Comparison of ENCODE assay signal across 8 cellular contexts in the genomic region with DNA sequence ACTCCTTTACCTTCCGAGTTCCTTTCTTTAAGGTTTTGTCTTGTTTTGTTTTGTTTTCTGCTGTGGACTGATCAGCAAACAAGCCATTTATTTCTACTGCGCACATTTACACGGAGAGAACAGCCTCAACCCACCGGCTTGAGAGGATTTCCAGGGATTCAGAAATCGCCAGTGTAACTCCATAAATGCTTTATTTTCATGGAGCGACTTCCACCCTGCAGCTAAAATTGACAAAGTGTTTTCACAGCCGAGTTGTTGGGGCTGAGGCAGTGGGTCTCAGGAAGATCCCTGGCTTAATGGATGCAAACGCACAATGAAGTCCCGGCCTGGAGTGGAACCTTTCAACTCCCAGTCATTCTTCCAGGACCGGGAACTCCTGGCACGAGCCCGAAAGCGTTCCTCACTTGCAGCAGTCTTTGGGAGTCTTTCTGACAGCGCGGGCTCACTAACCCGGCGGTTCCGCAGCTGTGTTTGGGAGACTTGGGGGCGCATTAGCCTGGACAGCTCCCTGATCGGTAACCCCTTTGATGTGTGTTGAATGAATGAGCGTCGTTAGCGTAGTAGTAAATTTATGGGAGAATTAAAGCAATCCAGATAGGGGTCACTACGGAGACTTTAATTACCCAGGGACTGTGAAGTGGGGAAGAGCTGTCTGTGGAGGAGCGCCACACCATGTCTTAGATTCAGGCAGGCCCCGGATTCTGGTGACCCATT. TPM values are rescaled to one million over a fixed set of nuclear protein-coding genes. Genes with fewer than 3 reads are reported as not detected.
DNase-seq lines count a peak whose midpoint lies in the region; ATAC-seq and TF ChIP-seq lines count a peak whose summit lies in the region.

No MANE protein-coding gene starts in this region.

- no peak overlapping the region for H2AFZ ChIP-seq in OCI-LY7 (ENCODE audit: low read length)

- no peaks in the 10 kb centered on the region for H3K9me3 ChIP-seq in CD4-positive, alpha-beta memory T cell (ENCODE audit: control insufficient read depth in 1 of 2, low read length in 2 of 2)
- peaks cover 2% of the 10 kb centered on the region for H3K9me3 ChIP-seq in iPS-18c (ENCODE audit: control insufficient read depth, insufficient read depth, low read length)
- no peaks in the 10 kb centered on the region for H3K9me3 ChIP-seq in skeletal muscle satellite cell (replicated peaks; ENCODE audit: low read length)
- peaks cover 4% of the 10 kb centered on the region for H3K9me3 ChIP-seq in OCI-LY7 (ENCODE audit: low read length)

- H3K27me3 Mint-ChIP-seq in CD4-positive, alpha-beta memory T cell: peaks cover 42 to 44% of the 10 kb centered on the region in 2 donors
- H3K27me3 Mint-ChIP-seq in HFFc6 (ENCODE audit: insufficient read depth): peaks cover 20% of the 10 kb centered on the region
- H3K27me3 Mint-ChIP-seq in activated naive CD8-positive, alpha-beta T cell treated with anti-CD3 and anti-CD28 coated beads for 36 hours: peaks cover 80% of the 10 kb centered on the region

- H3K4me2 ChIP-seq in skeletal muscle satellite cell (ENCODE audit: low read length): peak overlapping the region; percentile 73
- H3K4me2 ChIP-seq in OCI-LY7 (ENCODE audit: low read length): no peak overlapping the region

- H3K36me3 ChIP-seq in CD4-positive, alpha-beta memory T cell (ENCODE audit: insufficient read depth, low read length): no peaks in the 10 kb centered on the region
- H3K36me3 ChIP-seq in skeletal muscle satellite cell (ENCODE audit: insufficient read depth, low read length): no peaks in the 10 kb centered on the region
- no peaks in the 10 kb centered on the region for H3K36me3 ChIP-seq in OCI-LY7 (ENCODE audit: insufficient read depth, low read length)

- H3K9ac ChIP-seq in skeletal muscle satellite cell (ENCODE audit: low read depth, low read length): no peak overlapping the region

- H3K27ac ChIP-seq in CD4-positive, alpha-beta memory T cell (ENCODE audit: low read depth, low read length): no peak overlapping the region
- no peak overlapping the region for H3K27ac ChIP-seq in OCI-LY7 (ENCODE audit: low read depth, low read length, poor library complexity, severe bottlenecking)

- no peaks in the 10 kb centered on the region for H3K79me2 ChIP-seq in OCI-LY7 (ENCODE audit: insufficient read depth, low read depth, low read length)

- no peaks in the 10 kb centered on the region for H4K20me1 ChIP-seq in OCI-LY7 (ENCODE audit: insufficient read depth, low read length)

- H3K4me1 Mint-ChIP-seq in CD4-positive, alpha-beta memory T cell: peaks cover 7 to 23% (median 15%) of the 10 kb centered on the region in 4 donors
- peaks cover 7% of the 10 kb centered on the region for H3K4me1 Mint-ChIP-seq in HFFc6 (ENCODE audit: low read depth)
- peaks cover 17% of the 10 kb centered on the region for H3K4me1 Mint-ChIP-seq in activated naive CD8-positive, alpha-beta T cell treated with anti-CD3 and anti-CD28 coated beads for 36 hours

- no peak for ATAC-seq in HG03097 (IDR thresholded peaks at IDR 0.05; ENCODE audit: low FRiP score, unreplicated experiment)

- no peaks in the 10 kb centered on the region for H3K4me1 ChIP-seq in CD4-positive, alpha-beta memory T cell (ENCODE audit: insufficient read depth, low read length)
- peaks cover 18% of the 10 kb centered on the region for H3K4me1 ChIP-seq in skeletal muscle satellite cell (ENCODE audit: control insufficient read depth, insufficient read depth, low read length)
- no peaks in the 10 kb centered on the region for H3K4me1 ChIP-seq in OCI-LY7 (ENCODE audit: insufficient read depth, low read length, poor library complexity, severe bottlenecking)

- no peak overlapping the region for H3K4me3 ChIP-seq in CD4-positive, alpha-beta memory T cell (ENCODE audit: low read length in 2 of 2)
- H3K4me3 ChIP-seq in iPS-18c (ENCODE audit: insufficient read depth, low read depth, low read length) (peak overlapping the region; percentile 49), skeletal muscle satellite cell (ENCODE audit: low read length) (peak overlapping the region; percentile 62), OCI-LY7 (ENCODE audit: low read depth, low read length, poor library complexity, severe bottlenecking) (no peak overlapping the region)

- no TSS peak for BruUV-seq in OCI-LY7 (replicated peaks; lab: Mats Ljungman, UMichigan)

- intact Hi-C loops in CD4-positive, alpha-beta memory T cell (cut with micrococcal nuclease): no loop called here
- intact Hi-C loops in OCI-LY7 (cut with micrococcal nuclease; ENCODE audit: unreplicated experiment): no loop called here

- H3K9me2 ChIP-seq in OCI-LY7 (ENCODE audit: insufficient read depth, low read length): no peaks in the 10 kb centered on the region

- TF ChIP-seq CTCF in HFFc6 (IDR thresholded peaks at IDR 0.05) (no peak), OCI-LY7 (conservative IDR thresholded peaks at IDR 0.05; ENCODE audit: low read length) (no peak)

- peak overlapping the region; percentile 29 to 62 (median 52) for H3K4me3 Mint-ChIP-seq in CD4-positive, alpha-beta memory T cell
- H3K4me3 Mint-ChIP-seq in HFFc6: peak overlapping the region; percentile 64
- peak overlapping the region; percentile 44 for H3K4me3 Mint-ChIP-seq in activated naive CD8-positive, alpha-beta T cell treated with anti-CD3 and anti-CD28 coated beads for 36 hours

- peaks cover 9% of the 10 kb centered on the region for H3K27me3 ChIP-seq in CD4-positive, alpha-beta memory T cell (ENCODE audit: insufficient read depth, low read length)
- H3K27me3 ChIP-seq in skeletal muscle satellite cell (ENCODE audit: control insufficient read depth, insufficient read depth, low read length): peaks cover 47% of the 10 kb centered on the region

- H3K27ac Mint-ChIP-seq in CD4-positive, alpha-beta memory T cell: no peak overlapping the region
- H3K27ac Mint-ChIP-seq in HFFc6: no peak overlapping the region
- H3K27ac Mint-ChIP-seq in activated naive CD8-positive, alpha-beta T cell treated with anti-CD3 and anti-CD28 coated beads for 36 hours: no peak overlapping the region

- POLR2A ChIA-PET in CD4-positive, alpha-beta memory T cell (lab: Charles Lee; ENCODE audit: partially characterized antibody): no interaction called here
- POLR2A ChIA-PET in OCI-LY7 (lab: Charles Lee): no interaction called here

- CTCF ChIA-PET in CD4-positive, alpha-beta memory T cell (lab: Charles Lee; ENCODE audit: partially characterized antibody): no interaction called here
- CTCF ChIA-PET in OCI-LY7 (lab: Charles Lee; ENCODE audit: unreplicated experiment): no interaction called here

- H3K36me3 Mint-ChIP-seq in CD4-positive, alpha-beta memory T cell: peaks cover 0 to 4% of the 10 kb centered on the region in 2 donors
- H3K36me3 Mint-ChIP-seq in HFFc6 (ENCODE audit: low read depth): no peaks in the 10 kb centered on the region
- H3K36me3 Mint-ChIP-seq in activated naive CD8-positive, alpha-beta T cell treated with anti-CD3 and anti-CD28 coated beads for 36 hours: peaks cover 2% of the 10 kb centered on the region

- no peak for DNase-seq in CD4-positive, alpha-beta memory T cell
- DNase-seq in HFFc6 (no peak), AML-193 (lab: John Stamatoyannopoulos, UW) (no peak), OCI-LY7 (ENCODE audit: low spot score) (no peak)
- DNase-seq in activated naive CD8-positive, alpha-beta T cell treated with anti-CD3 and anti-CD28 coated beads for 36 hours: no peak

- peaks cover 0 to 14% (median 5%) of the 10 kb centered on the region in 8 donors for H3K9me3 Mint-ChIP-seq in CD4-positive, alpha-beta memory T cell
- no peaks in the 10 kb centered on the region for H3K9me3 Mint-ChIP-seq in HFFc6
- peaks cover 3% of the 10 kb centered on the region for H3K9me3 Mint-ChIP-seq in activated naive CD8-positive, alpha-beta T cell treated with anti-CD3 and anti-CD28 coated beads for 36 hours

RNA-seq across cellular contexts. Expression of a gene that starts 0.8 kb away (rescaled TPM):
- total RNA-seq in CD4-positive, alpha-beta memory T cell: not detected
- not detected for polyA plus RNA-seq in CD4-positive, alpha-beta memory T cell
- under 1 TPM in 5 of 6 experiments, not detected in 1; 0.07 to 0.28 (median 0.13) TPM for total RNA-seq in HFFc6 (2021; fragmentation: NEBNext Ultra II Directional; extraction: Animal tissue kit (Norgen Biotek cat#: 25700))
- total RNA-seq in activated naive CD8-positive, alpha-beta T cell treated with anti-CD3 and anti-CD28 coated beads for 36 hours: not detected
- total RNA-seq in skeletal muscle satellite cell (2012; rRNA removed): under 0.01 and 0.25 TPM in 2 replicates
- total RNA-seq in OCI-LY7 (2014; rRNA removed; shearing (Covaris generic)): not detected in 2 replicates
- not detected in 2 replicates for total RNA-seq in OCI-LY7 (2022)

Comparison
In these comparisons a context has a peak if more than half of its experiments do, and no peak if none do; other contexts are left out.
1. H3K4me3 ChIP-seq: peak in iPS-18c (single experiment) and skeletal muscle satellite cell (single experiment); none in CD4-positive, alpha-beta memory T cell (0 of 2) and OCI-LY7 (single experiment).
2. Peak in every context shown above with its lines, with median percentiles within 50 percentile points of each other: H3K4me3 Mint-ChIP-seq.